Comparison of ENCODE assay signal across 1 cellular context in genomic region chr11:118574636-118575035, GRCh38.
A peak's percentile ranks its signal among the peaks of the same experiment; 100 is the strongest.
TF ChIP-seq lines count a peak whose summit lies in the region.

No MANE protein-coding gene starts in this region.

TF ChIP-seq in GM12878, 131 proteins besides CTCF, POLR2A, EP300 and RAD21:
- TF ChIP-seq, protein P1, sequence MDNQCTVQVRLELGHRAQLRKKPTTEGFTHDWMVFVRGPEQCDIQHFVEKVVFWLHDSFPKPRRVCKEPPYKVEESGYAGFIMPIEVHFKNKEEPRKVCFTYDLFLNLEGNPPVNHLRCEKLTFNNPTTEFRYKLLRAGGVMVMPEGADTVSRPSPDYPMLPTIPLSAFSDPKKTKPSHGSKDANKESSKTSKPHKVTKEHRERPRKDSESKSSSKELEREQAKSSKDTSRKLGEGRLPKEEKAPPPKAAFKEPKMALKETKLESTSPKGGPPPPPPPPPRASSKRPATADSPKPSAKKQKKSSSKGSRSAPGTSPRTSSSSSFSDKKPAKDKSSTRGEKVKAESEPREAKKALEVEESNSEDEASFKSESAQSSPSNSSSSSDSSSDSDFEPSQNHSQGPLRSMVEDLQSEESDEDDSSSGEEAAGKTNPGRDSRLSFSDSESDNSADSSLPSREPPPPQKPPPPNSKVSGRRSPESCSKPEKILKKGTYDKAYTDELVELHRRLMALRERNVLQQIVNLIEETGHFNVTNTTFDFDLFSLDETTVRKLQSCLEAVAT (IDR thresholded peaks at IDR 0.05) = peak; percentile 80
- TF ChIP-seq, protein P2, sequence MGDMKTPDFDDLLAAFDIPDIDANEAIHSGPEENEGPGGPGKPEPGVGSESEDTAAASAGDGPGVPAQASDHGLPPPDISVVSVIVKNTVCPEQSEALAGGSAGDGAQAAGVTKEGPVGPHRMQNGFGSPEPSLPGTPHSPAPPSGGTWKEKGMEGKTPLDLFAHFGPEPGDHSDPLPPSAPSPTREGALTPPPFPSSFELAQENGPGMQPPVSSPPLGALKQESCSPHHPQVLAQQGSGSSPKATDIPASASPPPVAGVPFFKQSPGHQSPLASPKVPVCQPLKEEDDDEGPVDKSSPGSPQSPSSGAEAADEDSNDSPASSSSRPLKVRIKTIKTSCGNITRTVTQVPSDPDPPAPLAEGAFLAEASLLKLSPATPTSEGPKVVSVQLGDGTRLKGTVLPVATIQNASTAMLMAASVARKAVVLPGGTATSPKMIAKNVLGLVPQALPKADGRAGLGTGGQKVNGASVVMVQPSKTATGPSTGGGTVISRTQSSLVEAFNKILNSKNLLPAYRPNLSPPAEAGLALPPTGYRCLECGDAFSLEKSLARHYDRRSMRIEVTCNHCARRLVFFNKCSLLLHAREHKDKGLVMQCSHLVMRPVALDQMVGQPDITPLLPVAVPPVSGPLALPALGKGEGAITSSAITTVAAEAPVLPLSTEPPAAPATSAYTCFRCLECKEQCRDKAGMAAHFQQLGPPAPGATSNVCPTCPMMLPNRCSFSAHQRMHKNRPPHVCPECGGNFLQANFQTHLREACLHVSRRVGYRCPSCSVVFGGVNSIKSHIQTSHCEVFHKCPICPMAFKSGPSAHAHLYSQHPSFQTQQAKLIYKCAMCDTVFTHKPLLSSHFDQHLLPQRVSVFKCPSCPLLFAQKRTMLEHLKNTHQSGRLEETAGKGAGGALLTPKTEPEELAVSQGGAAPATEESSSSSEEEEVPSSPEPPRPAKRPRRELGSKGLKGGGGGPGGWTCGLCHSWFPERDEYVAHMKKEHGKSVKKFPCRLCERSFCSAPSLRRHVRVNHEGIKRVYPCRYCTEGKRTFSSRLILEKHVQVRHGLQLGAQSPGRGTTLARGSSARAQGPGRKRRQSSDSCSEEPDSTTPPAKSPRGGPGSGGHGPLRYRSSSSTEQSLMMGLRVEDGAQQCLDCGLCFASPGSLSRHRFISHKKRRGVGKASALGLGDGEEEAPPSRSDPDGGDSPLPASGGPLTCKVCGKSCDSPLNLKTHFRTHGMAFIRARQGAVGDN (IDR thresholded peaks at IDR 0.05) = no peak
